ENCODE assay signal across 17 cellular contexts in genomic region chr15:99051308-99051707, GRCh38. TPM values are rescaled to one million over a fixed set of nuclear protein-coding genes. Genes with fewer than 3 reads are reported as not detected.
DNase-seq lines count a peak whose midpoint lies in the region; ATAC-seq, FAIRE-seq and TF ChIP-seq lines count a peak whose summit lies in the region.
"Had no signal": no experiment of that assay in that cellular context is flagged by ENCODE, and none has a peak within 500 bp of the region (broad histone marks: within the 10 kb centered on the region; RNA-seq: fewer than 3 reads in every experiment).

No MANE protein-coding gene starts in this region.

- TF ChIP-seq CTCF in heart right ventricle (IDR thresholded peaks at IDR 0.05) (no peak), colonic mucosa (IDR thresholded peaks at IDR 0.05) (no peak), esophagus muscularis mucosa (IDR thresholded peaks at IDR 0.05) (no peak)

- H3K36me3 ChIP-seq in heart right ventricle (no peaks in the 10 kb centered on the region), colonic mucosa (no peaks in the 10 kb centered on the region), esophagus muscularis mucosa (no peaks in the 10 kb centered on the region)
- H3K36me3 ChIP-seq: BLaER1 treated with 17β-estradiol and CSF1 and Interleukin-3, amounts not matched to agents 10 nM and 100 nM had no signal

- no peaks in the 10 kb centered on the region for H3K9me3 ChIP-seq in heart right ventricle
- no peaks in the 10 kb centered on the region for H3K9me3 ChIP-seq in colonic mucosa
- H3K9me3 ChIP-seq in esophagus muscularis mucosa = no peaks in the 10 kb centered on the region

- peak; percentile 13 to 47 for ATAC-seq in left cardiac atrium
- no peak for ATAC-seq in heart right ventricle

- DNase-seq in left cardiac atrium (no peak), heart right ventricle (no peak), colonic mucosa (peak; percentile 0), esophagus muscularis mucosa (ENCODE audit: extremely low spot score) (peak; percentile 70), posterior vena cava (ENCODE audit: low spot score) (peak; percentile 17), GM12892 (ENCODE audit: insufficient read length) (no peak)
- DNase-seq in activated effector memory CD4-positive, alpha-beta T cell treated with anti-CD3 and anti-CD28 coated beads, Interleukin-2, amount 50 U/mL, for 16 hours = no peak
- DNase-seq: ACHN; CD4-positive, CD25-positive, alpha-beta regulatory T cell; DMS53; GF-D8; HCEC 1CT; HFFc6 had no signal

- H3K9ac ChIP-seq in colonic mucosa (ENCODE audit: low read depth in 2 of 2, low read length in 2 of 2) = no peak overlapping the region
- H3K9ac ChIP-seq: BLaER1 treated with 17β-estradiol and CSF1 and Interleukin-3, amounts not matched to agents 10 nM and 100 nM had no signal

- 49 to 50% methylated on average over 7 of the region's 7 CpGs for WGBS in heart right ventricle, 2 donors
- 70% methylated on average over 6 of the region's 7 CpGs for WGBS in esophagus muscularis mucosa

- no peak overlapping the region for H3K27ac ChIP-seq in heart right ventricle
- H3K27ac ChIP-seq in colonic mucosa = no peak overlapping the region
- no peak overlapping the region for H3K27ac ChIP-seq in esophagus muscularis mucosa (replicated peaks in 1 of 4)
- H3K27ac ChIP-seq: BLaER1 treated with 17β-estradiol and CSF1 and Interleukin-3, amounts not matched to agents 10 nM and 100 nM had no signal

- no peaks in the 10 kb centered on the region for H3K27me3 ChIP-seq in heart right ventricle
- H3K27me3 ChIP-seq in colonic mucosa = no peaks in the 10 kb centered on the region
- H3K27me3 ChIP-seq in esophagus muscularis mucosa = no peaks in the 10 kb centered on the region
- H3K27me3 ChIP-seq: BLaER1 treated with 17β-estradiol and CSF1 and Interleukin-3, amounts not matched to agents 10 nM and 100 nM had no signal

- no peak for TF ChIP-seq POLR2A in esophagus muscularis mucosa (IDR thresholded peaks at IDR 0.05; ENCODE audit: low read depth)
- no peak for TF ChIP-seq POLR2A in GM12892 (IDR thresholded peaks at IDR 0.05; ENCODE audit: low read depth, low read length)

- no peak overlapping the region for H3K4me3 ChIP-seq in heart right ventricle
- H3K4me3 ChIP-seq in colonic mucosa = no peak overlapping the region
- no peak overlapping the region for H3K4me3 ChIP-seq in esophagus muscularis mucosa
- H3K4me3 ChIP-seq: BLaER1 treated with 17β-estradiol and CSF1 and Interleukin-3, amounts not matched to agents 10 nM and 100 nM had no signal

- TF ChIP-seq EP300 in esophagus muscularis mucosa (IDR thresholded peaks at IDR 0.05) = no peak

- peaks cover 0 to 16% (median under 1%) of the 10 kb centered on the region in 9 donors for H3K4me1 ChIP-seq in heart right ventricle
- no peaks in the 10 kb centered on the region for H3K4me1 ChIP-seq in colonic mucosa
- H3K4me1 ChIP-seq in esophagus muscularis mucosa = peaks cover 0 to 2% (median 0%) of the 10 kb centered on the region in 4 donors

- no peak for FAIRE-seq in GM12892 (lab: Jason Lieb, UNC)

- intact Hi-C loops in left cardiac atrium (cut with DNase I) = loop anchor here in 1 of 2 donors (5.0 kb wide), 1 partner anchor 34 kb away; no protein-coding TSS in a partner anchor
- intact Hi-C loops in heart right ventricle (cut with DNase I) = loop anchor here in 4 of 10 donors (10.0 kb wide), 4 partner anchors 97 to 407 kb away; partner anchors contain the start of gene IGF1R (in 2 of the 4)
- intact Hi-C loops in colonic mucosa (cut with DNase I) = no loop called here
- intact Hi-C loops in esophagus muscularis mucosa (cut with DNase I) = loop anchor here (10.0 kb wide), 1 partner anchor 137 kb away; no protein-coding TSS in a partner anchor
- intact Hi-C loops in posterior vena cava (cut with DNase I) = loop anchor here in 1 of 2 donors (10.0 kb wide), 1 partner anchor 277 kb away; no protein-coding TSS in a partner anchor

RNA-seq across cellular contexts. Expression of gene PGPEP1L, which starts 43.7 kb away (rescaled TPM):
- total RNA-seq in left cardiac atrium = 1 to 10 TPM; 1.2 to 1.3 TPM
- total RNA-seq in heart right ventricle = 1 to 10 TPM in 7 of 10 donors, under 1 TPM in 3; 0.52 to 5.6 (median 1.3) TPM
- 1 to 10 TPM in 1 of 2 donors, under 1 TPM in 1; 0.22 to 4.2 TPM for polyA plus RNA-seq in heart right ventricle
- not detected for total RNA-seq in colonic mucosa
- 1 to 10 TPM in 1 of 4 donors, not detected in 3; 1.3 TPM for total RNA-seq in esophagus muscularis mucosa
- total RNA-seq in posterior vena cava = 1 to 10 TPM in 1 of 2 donors, under 1 TPM in 1; 0.29 to 1.7 TPM
- polyA plus RNA-seq in GM12892 (2012; ENCODE audit: missing spikeins) = not detected
- total RNA-seq: A172; CD4-positive, CD25-positive, alpha-beta regulatory T cell; H4; HFFc6 had no signal
- polyA plus RNA-seq: CD4-positive, CD25-positive, alpha-beta regulatory T cell; IgD-negative memory B cell had no signal

RNA-seq across cellular contexts. Expression of gene SYNM, which starts 53.6 kb away (rescaled TPM):
- total RNA-seq in left cardiac atrium = 100 to 1,000 TPM; 302 to 329 TPM
- 100 to 1,000 TPM; 256 to 456 (median 357) TPM for total RNA-seq in heart right ventricle
- 100 to 1,000 TPM in 1 of 2 donors, 10 to 100 TPM in 1; 59.4 to 103 TPM for polyA plus RNA-seq in heart right ventricle
- 100 to 1,000 TPM in 1 of 2 donors, 1 to 10 TPM in 1; 3.3 to 108 TPM for total RNA-seq in colonic mucosa
- total RNA-seq in esophagus muscularis mucosa = 1,000 to 10,000 TPM; 1,866 to 2,563 (median 2,454) TPM
- total RNA-seq in posterior vena cava = 100 to 1,000 TPM; 447 to 863 TPM
- 0.23 TPM for polyA plus RNA-seq in GM12892 (2012; ENCODE audit: missing spikeins)
- polyA plus RNA-seq: IgD-negative memory B cell had no signal

Comparison
In these comparisons a context has a peak if more than half of its experiments do, and no peak if none do; other contexts are left out.
1. ATAC-seq: peak in left cardiac atrium (2 of 2); none in heart right ventricle (0 of 8).
2. DNase-seq: peak in colonic mucosa (single experiment), esophagus muscularis mucosa (single experiment) and posterior vena cava (single experiment); none in left cardiac atrium (single experiment), heart right ventricle (0 of 2), GM12892 (single experiment) and activated effector memory CD4-positive, alpha-beta T cell treated with anti-CD3 and anti-CD28 coated beads, Interleukin-2, amount 50 U/mL, for 16 hours (single experiment).